17 cellular contexts compared by ENCODE assay signal in genomic region chr4:113738251-113738650, GRCh38. TPM values are rescaled to one million over a fixed set of nuclear protein-coding genes. Genes with fewer than 3 reads are reported as not detected.
A peak's percentile ranks its signal among the peaks of the same experiment; 100 is the strongest.
DNase-seq lines count a peak whose midpoint lies in the region; ATAC-seq and TF ChIP-seq lines count a peak whose summit lies in the region.
"Had no signal": no experiment of that assay in that cellular context is flagged by ENCODE, and none has a peak within 500 bp of the region (broad histone marks: within the 10 kb centered on the region; RNA-seq: fewer than 3 reads in every experiment).

No MANE protein-coding gene starts in this region.

- POLR2A ChIA-PET in SK-N-SH (lab: Yijun Ruan, JAX): no interaction called here

- ATAC-seq in upper lobe of right lung: no peak
- ATAC-seq: gastroesophageal sphincter, pancreas had no signal

- peaks cover 11% of the 10 kb centered on the region for H3F3A ChIP-seq in SK-N-SH (replicated peaks; ENCODE audit: insufficient read depth)

- H2AFZ ChIP-seq in SK-N-SH (ENCODE audit: low read depth): no peak overlapping the region

- no peak overlapping the region for H3K4me2 ChIP-seq in SK-N-SH

- TF ChIP-seq RAD21 in SK-N-SH (IDR thresholded peaks at IDR 0.05; ENCODE audit: low read length): no peak

- H3K9ac ChIP-seq in SK-N-SH: no peak overlapping the region

- H3K36me3 ChIP-seq in left ventricle myocardium inferior (peaks cover 4% of the 10 kb centered on the region), right atrium auricular region (no peaks in the 10 kb centered on the region), SJCRH30 (no peaks in the 10 kb centered on the region), SK-N-SH (replicated peaks in 1 of 2; ENCODE audit: control insufficient read depth in 1 of 2, insufficient read depth in 2 of 2, low read length in 1 of 2) (peaks cover 5 to 33% of the 10 kb centered on the region in 2 experiments), upper lobe of right lung (no peaks in the 10 kb centered on the region)
- H3K36me3 ChIP-seq: gastroesophageal sphincter, pancreas had no signal

- intact Hi-C loops in left ventricle myocardium inferior (cut with micrococcal nuclease): no loop called here
- intact Hi-C loops in upper lobe of right lung (cut with DNase I): no loop called here

- H3K9me2 ChIP-seq in SK-N-SH: no peaks in the 10 kb centered on the region

- H3K27me3 ChIP-seq in left ventricle myocardium inferior (ENCODE audit: low read depth) (no peaks in the 10 kb centered on the region), right atrium auricular region (no peaks in the 10 kb centered on the region), SJCRH30 (no peaks in the 10 kb centered on the region), SK-N-SH (ENCODE audit: insufficient read depth) (no peaks in the 10 kb centered on the region), upper lobe of right lung (no peaks in the 10 kb centered on the region)
- H3K27me3 ChIP-seq: gastroesophageal sphincter, pancreas, testis had no signal

- H3K9me3 ChIP-seq in left ventricle myocardium inferior (replicated peaks) (no peaks in the 10 kb centered on the region), right atrium auricular region (no peaks in the 10 kb centered on the region), SJCRH30 (replicated peaks) (no peaks in the 10 kb centered on the region), SK-N-SH (no peaks in the 10 kb centered on the region), upper lobe of right lung (no peaks in the 10 kb centered on the region)
- H3K9me3 ChIP-seq: gastroesophageal sphincter, pancreas, testis had no signal

- peak overlapping the region; percentile 45 for H3K27ac ChIP-seq in left ventricle myocardium inferior (replicated peaks)
- H3K27ac ChIP-seq in right atrium auricular region: no peak overlapping the region
- H3K27ac ChIP-seq in SJCRH30: peak overlapping the region; percentile 16
- no peak overlapping the region for H3K27ac ChIP-seq in SK-N-SH (ENCODE audit: low read depth in 2 of 2, low read length in 1 of 2)
- H3K27ac ChIP-seq in upper lobe of right lung: no peak overlapping the region
- H3K27ac ChIP-seq: gastroesophageal sphincter, pancreas, testis had no signal

- no peak for TF ChIP-seq EP300 in SK-N-SH (IDR thresholded peaks at IDR 0.05; ENCODE audit: borderline replicate concordance in 1 of 2, low read depth in 1 of 2, low read length in 1 of 2)

- no peaks in the 10 kb centered on the region; the same call in 1 of the 2 replicates for H4K20me1 ChIP-seq in SK-N-SH (ENCODE audit: insufficient read depth)

- peaks cover 78% of the 10 kb centered on the region for H3K79me2 ChIP-seq in SK-N-SH (ENCODE audit: insufficient read depth)

- H3K4me3 ChIP-seq in left ventricle myocardium inferior (no peak overlapping the region), right atrium auricular region (no peak overlapping the region), SJCRH30 (no peak overlapping the region), SK-N-SH (ENCODE audit: low read depth in 2 of 2, low read length in 1 of 2) (no peak overlapping the region), upper lobe of right lung (no peak overlapping the region)
- H3K4me3 ChIP-seq: gastroesophageal sphincter, pancreas, testis had no signal

- DNase-seq in left ventricle myocardium inferior (no peak), right atrium auricular region (ENCODE audit: low spot score) (no peak), SJCRH30 (peak; percentile 22 to 84), fibroblast of the conjunctiva (ENCODE audit: low read depth) (peak; percentile 53), SK-N-SH (no peak), upper lobe of right lung (no peak), SK-N-DZ (ENCODE audit: low spot score) (no peak)
- DNase-seq in activated T-cell treated with anti-CD3 and anti-CD28 coated beads, Interleukin-2, amount 50 U/mL, for 1 hour: no peak
- DNase-seq: activated CD4-positive, alpha-beta T cell treated with anti-CD3 and anti-CD28 coated beads, Interleukin-2, amount 50 U/mL, for 4 hours; amygdala; DMS153; effector CD4-positive, alpha-beta T cell; NCI-H524 treated with DMSO at 0.1 percent for 48 hours; pancreas; stimulated activated CD4-positive, alpha-beta T cell treated with anti-CD3 and anti-CD28 coated beads, Interleukin-15, amount 100 ng/mL, for 24 hours; testis had no signal

- TF ChIP-seq CTCF in left ventricle myocardium inferior (IDR thresholded peaks at IDR 0.05; ENCODE audit: borderline replicate concordance) (no peak), right atrium auricular region (IDR thresholded peaks at IDR 0.05) (no peak), SK-N-SH (IDR thresholded peaks at IDR 0.05) (no peak), upper lobe of right lung (IDR thresholded peaks at IDR 0.05) (no peak)

- H3K4me1 ChIP-seq in left ventricle myocardium inferior (peaks cover 79% of the 10 kb centered on the region), right atrium auricular region (peaks cover 0 to 14% of the 10 kb centered on the region in 2 donors), SJCRH30 (peaks cover 19% of the 10 kb centered on the region), SK-N-SH (ENCODE audit: control insufficient read depth in 1 of 2, insufficient read depth in 2 of 2, low read depth in 1 of 2, low read length in 1 of 2) (peaks cover 0 to 13% of the 10 kb centered on the region in 2 experiments; a peak in 2 of 4 replicates), upper lobe of right lung (no peaks in the 10 kb centered on the region)
- H3K4me1 ChIP-seq: testis had no signal

- CTCF ChIA-PET in SK-N-SH (lab: Yijun Ruan, JAX): no interaction called here

TF ChIP-seq in SK-N-SH, 30 proteins besides CTCF, POLR2A, EP300 and RAD21:
- TF ChIP-seq, protein P1, sequence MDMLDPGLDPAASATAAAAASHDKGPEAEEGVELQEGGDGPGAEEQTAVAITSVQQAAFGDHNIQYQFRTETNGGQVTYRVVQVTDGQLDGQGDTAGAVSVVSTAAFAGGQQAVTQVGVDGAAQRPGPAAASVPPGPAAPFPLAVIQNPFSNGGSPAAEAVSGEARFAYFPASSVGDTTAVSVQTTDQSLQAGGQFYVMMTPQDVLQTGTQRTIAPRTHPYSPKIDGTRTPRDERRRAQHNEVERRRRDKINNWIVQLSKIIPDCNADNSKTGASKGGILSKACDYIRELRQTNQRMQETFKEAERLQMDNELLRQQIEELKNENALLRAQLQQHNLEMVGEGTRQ (IDR thresholded peaks at IDR 0.05; ENCODE audit: borderline replicate concordance, low read depth, low read length): no peak
- TF ChIP-seq CHD2 (IDR thresholded peaks at IDR 0.05; ENCODE audit: low read length, partially characterized antibody): no peak
- TF ChIP-seq SIN3A (IDR thresholded peaks at IDR 0.05; ENCODE audit: borderline replicate concordance, low read depth, low read length): no peak
- TF ChIP-seq TEAD4 (IDR thresholded peaks at IDR 0.05; ENCODE audit: borderline replicate concordance, insufficient read depth): no peak
- TF ChIP-seq NFIC (IDR thresholded peaks at IDR 0.05; ENCODE audit: borderline replicate concordance): no peak
- TF ChIP-seq, protein P2, sequence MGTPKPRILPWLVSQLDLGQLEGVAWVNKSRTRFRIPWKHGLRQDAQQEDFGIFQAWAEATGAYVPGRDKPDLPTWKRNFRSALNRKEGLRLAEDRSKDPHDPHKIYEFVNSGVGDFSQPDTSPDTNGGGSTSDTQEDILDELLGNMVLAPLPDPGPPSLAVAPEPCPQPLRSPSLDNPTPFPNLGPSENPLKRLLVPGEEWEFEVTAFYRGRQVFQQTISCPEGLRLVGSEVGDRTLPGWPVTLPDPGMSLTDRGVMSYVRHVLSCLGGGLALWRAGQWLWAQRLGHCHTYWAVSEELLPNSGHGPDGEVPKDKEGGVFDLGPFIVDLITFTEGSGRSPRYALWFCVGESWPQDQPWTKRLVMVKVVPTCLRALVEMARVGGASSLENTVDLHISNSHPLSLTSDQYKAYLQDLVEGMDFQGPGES (IDR thresholded peaks at IDR 0.05; ENCODE audit: low read depth, low read length): no peak
- TF ChIP-seq FOSL2 (IDR thresholded peaks at IDR 0.05; ENCODE audit: borderline replicate concordance, low read depth): no peak
- TF ChIP-seq YY1 (IDR thresholded peaks at IDR 0.05; ENCODE audit: low read depth): no peak
- no peak for TF ChIP-seq SMC3 (IDR thresholded peaks at IDR 0.05; ENCODE audit: low read depth, low read length)
- TF ChIP-seq MXI1 (IDR thresholded peaks at IDR 0.05; ENCODE audit: low read depth, low read length): no peak
- TF ChIP-seq JUND (IDR thresholded peaks at IDR 0.05): no peak
- no peak for TF ChIP-seq TCF12 (IDR thresholded peaks at IDR 0.05)
- no peak for TF ChIP-seq MEF2A (IDR thresholded peaks at IDR 0.05; ENCODE audit: borderline replicate concordance, low read depth)
- TF ChIP-seq FOXJ3 (CRISPR knock-in tag; IDR thresholded peaks at IDR 0.05): no peak
- TF ChIP-seq RFX5 (IDR thresholded peaks at IDR 0.05; ENCODE audit: low read length): no peak
- no peak for TF ChIP-seq GATA2 (CRISPR knock-in tag; IDR thresholded peaks at IDR 0.05)
- TF ChIP-seq RXRA (IDR thresholded peaks at IDR 0.05; ENCODE audit: borderline replicate concordance, low read depth): no peak
- TF ChIP-seq GABPA (IDR thresholded peaks at IDR 0.05; ENCODE audit: low read depth): no peak
- TF ChIP-seq, protein P3, sequence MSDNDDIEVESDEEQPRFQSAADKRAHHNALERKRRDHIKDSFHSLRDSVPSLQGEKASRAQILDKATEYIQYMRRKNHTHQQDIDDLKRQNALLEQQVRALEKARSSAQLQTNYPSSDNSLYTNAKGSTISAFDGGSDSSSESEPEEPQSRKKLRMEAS (IDR thresholded peaks at IDR 0.05; ENCODE audit: low read depth): no peak

RNA-seq across cellular contexts. Expression of gene CAMK2D, which starts 23.3 kb away (rescaled TPM):
- total RNA-seq in left ventricle myocardium inferior (223 TPM), right atrium auricular region (100 to 1,000 TPM; 132 to 187 TPM), upper lobe of right lung (46.1 TPM)
- 35.4 and 36.4 TPM in 2 replicates for total RNA-seq in SJCRH30 (2014; rRNA removed; shearing (Covaris generic))
- 17.0 and 23.8 TPM in 2 replicates for polyA plus RNA-seq in SK-N-SH (2012; rRNA removed)
- polyA plus RNA-seq in SK-N-SH (2012; cell fraction: cytosol; rRNA removed): 26.0 and 27.5 TPM in 2 replicates
- 15.6 and 20.7 TPM in 2 replicates for polyA plus RNA-seq in SK-N-SH (2012; cell fraction: nucleus; rRNA removed)
- polyA plus RNA-seq in SK-N-DZ (2014; cell fraction: cytosol; rRNA removed): 12.0 and 12.3 TPM in 2 replicates
- 7.2 and 9.5 TPM in 2 replicates for polyA plus RNA-seq in SK-N-DZ (2014; cell fraction: nucleus; rRNA removed)

Comparison
In these comparisons a context has a peak if more than half of its experiments do, and no peak if none do; other contexts are left out.
1. H3K27ac ChIP-seq: peak in left ventricle myocardium inferior (single experiment) and SJCRH30 (single experiment); none in right atrium auricular region (0 of 2), SK-N-SH (0 of 2) and upper lobe of right lung (single experiment).
2. DNase-seq: peak in SJCRH30 (2 of 2) and fibroblast of the conjunctiva (single experiment); none in left ventricle myocardium inferior (single experiment), right atrium auricular region (single experiment), SK-N-SH (single experiment), upper lobe of right lung (single experiment), activated T-cell treated with anti-CD3 and anti-CD28 coated beads, Interleukin-2, amount 50 U/mL, for 1 hour (single experiment) and SK-N-DZ (single experiment).